18 cellular contexts compared by ENCODE assay signal in the genomic region with DNA sequence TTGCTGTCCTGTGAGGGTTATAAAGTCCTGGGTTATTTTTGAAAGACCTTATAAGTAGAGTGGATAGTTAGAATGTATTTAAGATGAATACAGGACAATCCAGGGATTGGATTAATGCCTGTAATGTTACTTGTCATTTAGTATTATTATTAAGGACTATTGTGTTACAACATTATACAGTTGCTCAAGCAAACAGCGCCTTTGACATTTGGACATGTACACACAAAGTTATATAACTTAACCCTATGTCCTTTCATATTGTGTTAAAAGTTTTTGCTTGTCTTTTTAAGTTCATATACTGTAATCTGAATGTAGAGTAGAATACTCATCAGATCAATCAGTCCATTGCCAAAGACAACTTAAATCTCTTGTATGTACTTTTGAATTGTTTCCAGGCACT. TPM values are rescaled to one million over a fixed set of nuclear protein-coding genes. Genes with fewer than 3 reads are reported as not detected.
DNase-seq lines count a peak whose midpoint lies in the region; ATAC-seq and TF ChIP-seq lines count a peak whose summit lies in the region.
"Had no signal": no experiment of that assay in that cellular context is flagged by ENCODE, and none has a peak within 500 bp of the region (broad histone marks: within the 10 kb centered on the region; RNA-seq: fewer than 3 reads in every experiment).

No MANE protein-coding gene starts in this region.

- H3K4me3 Mint-ChIP-seq in neural crest cell = peak overlapping the region; percentile 85
- H3K4me3 Mint-ChIP-seq: CD4-positive, alpha-beta memory T cell; HFFc6 had no signal

- intact Hi-C loops in Right ventricle myocardium superior (cut with DNase I) (loop anchor here (10.0 kb wide), 1 partner anchor 58 kb away; no protein-coding TSS in a partner anchor), sciatic nerve (cut with DNase I) (no loop called here)

- ATAC-seq in Right ventricle myocardium superior (ENCODE audit: poor library complexity) (no peak), HG02763 (IDR thresholded peaks at IDR 0.05; ENCODE audit: unreplicated experiment) (no peak), sciatic nerve (no peak), GM21515 (IDR thresholded peaks at IDR 0.05; ENCODE audit: unreplicated experiment) (no peak)

- no peaks in the 10 kb centered on the region for H3K36me3 Mint-ChIP-seq in neural crest cell (ENCODE audit: low read depth)
- H3K36me3 Mint-ChIP-seq: CD4-positive, alpha-beta memory T cell had no signal

- H3K9ac ChIP-seq in endocrine pancreas (ENCODE audit: control insufficient read depth, insufficient read depth, low read length) (no peak overlapping the region), stomach smooth muscle (ENCODE audit: low read length in 2 of 2) (peak overlapping the region in 1 of 2 donors; percentile 58)

- TF ChIP-seq CTCF in right atrium auricular region (IDR thresholded peaks at IDR 0.05) (no peak), neural crest cell (conservative IDR thresholded peaks at IDR 0.05) (no peak)

- H3K27ac ChIP-seq in right atrium auricular region = peak overlapping the region; percentile 85 to 91
- H3K27ac ChIP-seq in stomach smooth muscle (ENCODE audit: low read length) = no peak overlapping the region

- no peaks in the 10 kb centered on the region for H3K36me3 ChIP-seq in right atrium auricular region
- H3K36me3 ChIP-seq in endocrine pancreas (ENCODE audit: control insufficient read depth, insufficient read depth, low read length) = no peaks in the 10 kb centered on the region
- H3K36me3 ChIP-seq in stomach smooth muscle (ENCODE audit: control insufficient read depth in 2 of 2, insufficient read depth in 2 of 2, low read length in 2 of 2) = no peaks in the 10 kb centered on the region
- H3K36me3 ChIP-seq: BE2C had no signal

- DNase-seq in right atrium auricular region (ENCODE audit: low spot score) (no peak), Right ventricle myocardium superior (no peak), neural crest cell (ENCODE audit: low read depth, low spot score) (no peak), sciatic nerve (ENCODE audit: low spot score) (no peak)
- DNase-seq: BE2C; CD4-positive, alpha-beta memory T cell; DMS 273 treated with DMSO at 0.1 percent for 48 hours; GOT3; HFFc6; KBM-7; NCI-H146; NCI-H2081 treated with DMSO at 0.1 percent for 48 hours; NCI-H345; NCI-H526 treated with DMSO at 0.1 percent for 48 hours had no signal

- peak overlapping the region; percentile 63 to 69 for H3K4me3 ChIP-seq in right atrium auricular region
- peak overlapping the region; percentile 14 for H3K4me3 ChIP-seq in endocrine pancreas (ENCODE audit: control insufficient read depth, insufficient read depth, low read length)
- peak overlapping the region; percentile 3 to 91 for H3K4me3 ChIP-seq in stomach smooth muscle (ENCODE audit: low read length in 2 of 2)

- peaks cover 22% of the 10 kb centered on the region for H3K4me1 Mint-ChIP-seq in neural crest cell

- H3K27me3 ChIP-seq in right atrium auricular region (no peaks in the 10 kb centered on the region), endocrine pancreas (ENCODE audit: control insufficient read depth, insufficient read depth, low read length) (no peaks in the 10 kb centered on the region), stomach smooth muscle (ENCODE audit: control insufficient read depth in 1 of 2, insufficient read depth in 2 of 2, low read length in 2 of 2) (no peaks in the 10 kb centered on the region)

- H3K4me1 ChIP-seq in right atrium auricular region = peaks cover 0 to 12% of the 10 kb centered on the region in 2 donors
- peaks cover 5% of the 10 kb centered on the region for H3K4me1 ChIP-seq in endocrine pancreas (ENCODE audit: control insufficient read depth, insufficient read depth, low read length)
- H3K4me1 ChIP-seq in stomach smooth muscle (ENCODE audit: control insufficient read depth, insufficient read depth, low read length) = no peaks in the 10 kb centered on the region
- H3K4me1 ChIP-seq: BE2C had no signal

- no peak overlapping the region for H3K27ac Mint-ChIP-seq in neural crest cell (ENCODE audit: unreplicated experiment)
- H3K27ac Mint-ChIP-seq: CD4-positive, alpha-beta memory T cell; HFFc6 had no signal

- peaks cover 27% of the 10 kb centered on the region for H3K27me3 Mint-ChIP-seq in neural crest cell (ENCODE audit: low read depth)

- peaks cover 3% of the 10 kb centered on the region for H3K9me3 Mint-ChIP-seq in neural crest cell
- H3K9me3 Mint-ChIP-seq: HFFc6 had no signal

- H3K9me3 ChIP-seq in right atrium auricular region (no peaks in the 10 kb centered on the region), endocrine pancreas (ENCODE audit: control insufficient read depth, low read length) (no peaks in the 10 kb centered on the region), stomach smooth muscle (ENCODE audit: control insufficient read depth in 2 of 2, low read length in 2 of 2) (no peaks in the 10 kb centered on the region)
- H3K9me3 ChIP-seq: BE2C had no signal

RNA-seq across cellular contexts. Expression of a gene that starts 2.0 kb away (rescaled TPM):
- total RNA-seq in right atrium auricular region (10 to 100 TPM; 98.7 to 99.4 TPM), Right ventricle myocardium superior (77.2 TPM), neural crest cell (4.8 and 4.9 TPM in 2 replicates), sciatic nerve (13.3 TPM)
- total RNA-seq: CD4-positive, alpha-beta memory T cell had no signal

Comparison
In these comparisons a context has a peak if more than half of its experiments do, and no peak if none do; other contexts are left out.
1. H3K4me3 ChIP-seq: peak in every context shown above with its lines; median percentile 66 in right atrium auricular region; 47 in stomach smooth muscle; 14 in endocrine pancreas.